10 cellular contexts compared by ENCODE assay signal in the genomic region with DNA sequence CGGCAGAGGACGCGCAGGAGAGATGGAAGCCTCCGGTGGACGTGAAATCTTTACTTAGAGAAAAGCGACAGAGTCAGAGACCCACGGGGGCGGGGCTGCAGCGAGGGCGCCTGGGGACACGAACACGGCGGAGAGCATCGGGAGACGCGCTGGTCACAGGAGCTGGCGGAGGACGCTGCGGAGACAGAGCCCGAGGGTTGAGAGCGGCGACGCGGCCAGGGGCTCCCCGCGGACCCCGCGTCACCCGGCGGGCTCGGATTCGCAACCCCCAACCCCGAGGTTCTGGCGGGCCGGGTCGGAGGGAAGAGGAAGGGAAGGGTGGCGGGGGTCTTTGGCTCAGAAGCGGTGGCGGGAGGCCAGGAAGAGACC. TPM values are rescaled to one million over a fixed set of nuclear protein-coding genes. Genes with fewer than 3 reads are reported as not detected.
DNase-seq lines count a peak whose midpoint lies in the region; TF ChIP-seq lines count a peak whose summit lies in the region.
"Had no signal": no experiment of that assay in that cellular context is flagged by ENCODE, and none has a peak within 500 bp of the region (broad histone marks: within the 10 kb centered on the region; RNA-seq: fewer than 3 reads in every experiment).

No MANE protein-coding gene starts in this region.

- H3K9me3 Mint-ChIP-seq in activated CD4-positive, alpha-beta T cell treated with anti-CD3 and anti-CD28 coated beads, Interleukin-2, amount 10 ng/mL, durations not matched to agents 24 days and 14 days = no peaks in the 10 kb centered on the region
- no peaks in the 10 kb centered on the region for H3K9me3 Mint-ChIP-seq in activated T-helper 2 cell treated with anti-CD3 and anti-CD28 coated beads, Interferon-gamma antibody, Interleukin-2, Interleukin-4, amounts not matched to agents 10 μg/mL and 5 μg/mL and 100 μg/mL, durations not matched to agents 14 hours and 24 hours and 36 hours

- H3K4me3 Mint-ChIP-seq in activated CD4-positive, alpha-beta T cell treated with anti-CD3 and anti-CD28 coated beads, Interleukin-2, amount 10 ng/mL, durations not matched to agents 24 days and 14 days = peak overlapping the region; percentile 73
- peak overlapping the region; percentile 57 for H3K4me3 Mint-ChIP-seq in activated T-helper 2 cell treated with anti-CD3 and anti-CD28 coated beads, Interferon-gamma antibody, Interleukin-2, Interleukin-4, amounts not matched to agents 10 μg/mL and 5 μg/mL and 100 μg/mL, durations not matched to agents 14 hours and 24 hours and 36 hours (ENCODE audit: low read depth)

- H3K36me3 ChIP-seq in iPS-15b (ENCODE audit: control insufficient read depth, insufficient read depth, low read length) (no peaks in the 10 kb centered on the region), stomach (no peaks in the 10 kb centered on the region)

- H3K27ac ChIP-seq in stomach = peak overlapping the region in 1 of 5 donors; percentile 54

- no peak for TF ChIP-seq EP300 in stomach (IDR thresholded peaks at IDR 0.05)

- H3K4me3 ChIP-seq in iPS-15b (ENCODE audit: low read depth, low read length) = peak overlapping the region; percentile 48
- H3K4me3 ChIP-seq in stomach = peak overlapping the region; percentile 40 to 48 (median 44)

- H3K27me3 ChIP-seq in iPS-15b (ENCODE audit: control insufficient read depth, insufficient read depth, low read length) (peaks cover 43% of the 10 kb centered on the region), stomach (peaks cover 7 to 76% (median 52%) of the 10 kb centered on the region in 3 donors)

- TF ChIP-seq POLR2A in stomach (IDR thresholded peaks at IDR 0.05) = no peak

- no peak overlapping the region for H3K9ac ChIP-seq in iPS-15b (ENCODE audit: low read depth, low read length)

- H3K36me3 Mint-ChIP-seq in activated CD4-positive, alpha-beta T cell treated with anti-CD3 and anti-CD28 coated beads, Interleukin-2, amount 10 ng/mL, durations not matched to agents 24 days and 14 days (ENCODE audit: low read depth) = no peaks in the 10 kb centered on the region
- H3K36me3 Mint-ChIP-seq in activated T-helper 2 cell treated with anti-CD3 and anti-CD28 coated beads, Interferon-gamma antibody, Interleukin-2, Interleukin-4, amounts not matched to agents 10 μg/mL and 5 μg/mL and 100 μg/mL, durations not matched to agents 14 hours and 24 hours and 36 hours (ENCODE audit: low read depth) = no peaks in the 10 kb centered on the region

- WGBS in stomach, 5 donors = 0 to 4% (median 2%) methylated on average over 27 to 39 of the region's 39 CpGs

- DNase-seq in activated CD4-positive, alpha-beta T cell treated with anti-CD3 and anti-CD28 coated beads, Interleukin-2, amount 10 ng/mL, durations not matched to agents 24 days and 14 days = no peak
- no peak for DNase-seq in activated CD4-positive, alpha-beta T cell treated with anti-CD3 and anti-CD28 coated beads for 1 hour
- DNase-seq in activated T-helper 2 cell treated with anti-CD3 and anti-CD28 coated beads, Interferon-gamma antibody, Interleukin-2, Interleukin-4, amounts not matched to agents 10 μg/mL and 5 μg/mL and 100 μg/mL, durations not matched to agents 14 hours and 24 hours and 36 hours (ENCODE audit: low spot score) = no peak
- DNase-seq in stomach (no peak), mesenteric fat pad (ENCODE audit: low spot score) (no peak), COLO829 (ENCODE audit: low spot score) (no peak), NCI-H2081 (lab: John Stamatoyannopoulos, UW) (no peak)
- DNase-seq: SW 1271 had no signal

- no peak for TF ChIP-seq CTCF in stomach (IDR thresholded peaks at IDR 0.05)

- H3K4me1 Mint-ChIP-seq in activated CD4-positive, alpha-beta T cell treated with anti-CD3 and anti-CD28 coated beads, Interleukin-2, amount 10 ng/mL, durations not matched to agents 24 days and 14 days = peaks cover 7% of the 10 kb centered on the region
- no peaks in the 10 kb centered on the region for H3K4me1 Mint-ChIP-seq in activated T-helper 2 cell treated with anti-CD3 and anti-CD28 coated beads, Interferon-gamma antibody, Interleukin-2, Interleukin-4, amounts not matched to agents 10 μg/mL and 5 μg/mL and 100 μg/mL, durations not matched to agents 14 hours and 24 hours and 36 hours (ENCODE audit: low read depth)

- no peaks in the 10 kb centered on the region for H3K9me3 ChIP-seq in iPS-15b (ENCODE audit: control insufficient read depth, insufficient read depth, low read length)
- H3K9me3 ChIP-seq in stomach = no peaks in the 10 kb centered on the region

- H3K27ac Mint-ChIP-seq in activated CD4-positive, alpha-beta T cell treated with anti-CD3 and anti-CD28 coated beads, Interleukin-2, amount 10 ng/mL, durations not matched to agents 24 days and 14 days = no peak overlapping the region
- no peak overlapping the region for H3K27ac Mint-ChIP-seq in activated T-helper 2 cell treated with anti-CD3 and anti-CD28 coated beads, Interferon-gamma antibody, Interleukin-2, Interleukin-4, amounts not matched to agents 10 μg/mL and 5 μg/mL and 100 μg/mL, durations not matched to agents 14 hours and 24 hours and 36 hours

- intact Hi-C loops in activated CD4-positive, alpha-beta T cell treated with anti-CD3 and anti-CD28 coated beads, Interleukin-2, amount 10 ng/mL, durations not matched to agents 24 days and 14 days (cut with micrococcal nuclease) = loop anchor here (5.0 kb wide), 1 partner anchor 67 kb away; a partner anchor contains a TSS
- intact Hi-C loops in activated T-helper 2 cell treated with anti-CD3 and anti-CD28 coated beads, Interferon-gamma antibody, Interleukin-2, Interleukin-4, amounts not matched to agents 10 μg/mL and 5 μg/mL and 100 μg/mL, durations not matched to agents 14 hours and 24 hours and 36 hours (cut with micrococcal nuclease) = loop anchor here (5.0 kb wide), 2 partner anchors 67 to 197 kb away; a partner anchor contains a TSS
- intact Hi-C loops in stomach (cut with DNase I; ENCODE audit: low total_unique reads) = no loop called here

- H3K27me3 Mint-ChIP-seq in activated CD4-positive, alpha-beta T cell treated with anti-CD3 and anti-CD28 coated beads, Interleukin-2, amount 10 ng/mL, durations not matched to agents 24 days and 14 days = peaks cover 36% of the 10 kb centered on the region
- peaks cover 31% of the 10 kb centered on the region for H3K27me3 Mint-ChIP-seq in activated T-helper 2 cell treated with anti-CD3 and anti-CD28 coated beads, Interferon-gamma antibody, Interleukin-2, Interleukin-4, amounts not matched to agents 10 μg/mL and 5 μg/mL and 100 μg/mL, durations not matched to agents 14 hours and 24 hours and 36 hours (ENCODE audit: low read depth)

- H3K4me1 ChIP-seq in iPS-15b (ENCODE audit: control insufficient read depth, insufficient read depth, low read length) = peaks cover 8% of the 10 kb centered on the region
- H3K4me1 ChIP-seq in stomach = peaks cover 32 to 36% (median 33%) of the 10 kb centered on the region in 4 donors

RNA-seq across cellular contexts. Expression of a gene that starts 11.3 kb away (rescaled TPM):
- not detected in 2 replicates for total RNA-seq in activated CD4-positive, alpha-beta T cell treated with anti-CD3 and anti-CD28 coated beads, Interleukin-2, amount 10 ng/mL, durations not matched to agents 24 days and 14 days
- total RNA-seq in activated T-helper 2 cell treated with anti-CD3 and anti-CD28 coated beads, Interferon-gamma antibody, Interleukin-2, Interleukin-4, amounts not matched to agents 10 μg/mL and 5 μg/mL and 100 μg/mL, durations not matched to agents 14 hours and 24 hours and 36 hours = not detected in 2 replicates
- total RNA-seq in stomach = 1 to 10 TPM in 2 of 5 donors, not detected in 3; 2.0 to 2.6 TPM
- under 1 TPM in 2 of 3 donors, not detected in 1; 0.44 to 0.78 TPM for polyA plus RNA-seq in stomach
- not detected for total RNA-seq in mesenteric fat pad
- total RNA-seq: Daoy had no signal

RNA-seq across cellular contexts. Expression of a gene that starts 16.7 kb away (rescaled TPM):
- 83.8 and 87.2 TPM in 2 replicates for total RNA-seq in activated CD4-positive, alpha-beta T cell treated with anti-CD3 and anti-CD28 coated beads, Interleukin-2, amount 10 ng/mL, durations not matched to agents 24 days and 14 days
- 88.4 and 89.7 TPM in 2 replicates for total RNA-seq in activated T-helper 2 cell treated with anti-CD3 and anti-CD28 coated beads, Interferon-gamma antibody, Interleukin-2, Interleukin-4, amounts not matched to agents 10 μg/mL and 5 μg/mL and 100 μg/mL, durations not matched to agents 14 hours and 24 hours and 36 hours
- total RNA-seq in stomach (10 to 100 TPM; 12.7 to 82.1 (median 27.2) TPM), mesenteric fat pad (32.9 TPM)
- polyA plus RNA-seq in stomach = 10 to 100 TPM; 55.8 to 63.4 (median 60.0) TPM

RNA-seq across cellular contexts. Expression of a gene that starts 16.7 kb away (rescaled TPM):
- 65.3 and 70.6 TPM in 2 replicates for total RNA-seq in activated CD4-positive, alpha-beta T cell treated with anti-CD3 and anti-CD28 coated beads, Interleukin-2, amount 10 ng/mL, durations not matched to agents 24 days and 14 days
- total RNA-seq in activated T-helper 2 cell treated with anti-CD3 and anti-CD28 coated beads, Interferon-gamma antibody, Interleukin-2, Interleukin-4, amounts not matched to agents 10 μg/mL and 5 μg/mL and 100 μg/mL, durations not matched to agents 14 hours and 24 hours and 36 hours = 60.4 and 64.7 TPM in 2 replicates
- total RNA-seq in stomach = 100 to 1,000 TPM in 1 of 5 donors, 10 to 100 TPM in 4; 18.3 to 117 (median 41.9) TPM
- 10 to 100 TPM; 40.3 to 89.8 (median 68.7) TPM for polyA plus RNA-seq in stomach
- total RNA-seq in mesenteric fat pad = 46.3 TPM

RNA-seq across cellular contexts. Expression of a gene that starts 21.8 kb away (rescaled TPM):
- not detected in 2 replicates for total RNA-seq in activated CD4-positive, alpha-beta T cell treated with anti-CD3 and anti-CD28 coated beads, Interleukin-2, amount 10 ng/mL, durations not matched to agents 24 days and 14 days
- not detected in 2 replicates for total RNA-seq in activated T-helper 2 cell treated with anti-CD3 and anti-CD28 coated beads, Interferon-gamma antibody, Interleukin-2, Interleukin-4, amounts not matched to agents 10 μg/mL and 5 μg/mL and 100 μg/mL, durations not matched to agents 14 hours and 24 hours and 36 hours
- 10 to 100 TPM in 1 of 5 donors, 1 to 10 TPM in 1, not detected in 3; 4.8 to 13.9 TPM for total RNA-seq in stomach
- not detected for polyA plus RNA-seq in stomach
- total RNA-seq in mesenteric fat pad = 1.6 TPM
- total RNA-seq: Daoy had no signal

RNA-seq across cellular contexts. Expression of a gene that starts 32.4 kb away (rescaled TPM):
- total RNA-seq in activated CD4-positive, alpha-beta T cell treated with anti-CD3 and anti-CD28 coated beads, Interleukin-2, amount 10 ng/mL, durations not matched to agents 24 days and 14 days = 43.6 and 46.6 TPM in 2 replicates
- total RNA-seq in activated T-helper 2 cell treated with anti-CD3 and anti-CD28 coated beads, Interferon-gamma antibody, Interleukin-2, Interleukin-4, amounts not matched to agents 10 μg/mL and 5 μg/mL and 100 μg/mL, durations not matched to agents 14 hours and 24 hours and 36 hours = 44.0 and 45.7 TPM in 2 replicates
- total RNA-seq in stomach = 10 to 100 TPM in 1 of 5 donors, 1 to 10 TPM in 2, not detected in 2; 6.4 to 16.2 (median 7.2) TPM
- 10 to 100 TPM; 19.6 to 38.3 (median 36.7) TPM for polyA plus RNA-seq in stomach
- total RNA-seq in mesenteric fat pad = 19.0 TPM
